14 cellular contexts compared by ENCODE assay signal in the genomic region with DNA sequence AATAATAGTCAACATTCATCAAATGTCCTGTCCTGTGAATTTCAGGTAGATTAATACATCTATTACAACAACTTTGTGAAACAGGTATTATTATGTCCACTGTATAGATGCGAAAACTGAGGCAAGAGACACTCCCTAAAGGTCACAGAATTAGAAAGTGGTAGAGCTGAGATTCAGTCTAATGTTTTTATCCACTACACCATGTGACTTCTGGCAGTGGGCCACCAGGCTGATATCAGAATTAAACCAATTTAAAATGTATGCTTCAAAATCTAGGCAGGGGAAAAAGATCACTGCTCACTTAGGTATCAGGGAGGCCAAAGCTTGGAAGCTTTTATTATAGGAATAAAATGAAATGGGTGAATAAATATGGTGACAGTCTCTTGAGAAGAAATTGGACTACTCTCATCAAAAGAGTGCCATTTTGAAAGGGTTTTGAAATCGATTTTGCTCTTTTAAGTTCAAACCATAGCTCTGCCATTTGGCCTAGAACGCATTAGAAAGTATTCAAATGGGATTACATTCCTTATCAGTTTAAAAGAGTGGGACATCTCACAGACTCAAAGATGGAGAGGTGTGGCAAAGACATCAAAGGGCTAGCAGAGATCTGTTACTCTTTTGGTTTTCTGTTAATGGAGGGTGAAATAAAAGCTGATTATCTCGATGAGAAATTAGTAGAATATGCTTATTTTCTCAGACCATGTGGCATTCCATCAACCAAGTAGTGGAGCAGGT. TPM values are rescaled to one million over a fixed set of nuclear protein-coding genes. Genes with fewer than 3 reads are reported as not detected.
DNase-seq lines count a peak whose midpoint lies in the region; ATAC-seq, FAIRE-seq and TF ChIP-seq lines count a peak whose summit lies in the region.
"Had no signal": no experiment of that assay in that cellular context is flagged by ENCODE, and none has a peak within 500 bp of the region (broad histone marks: within the 10 kb centered on the region; RNA-seq: fewer than 3 reads in every experiment).

No MANE protein-coding gene starts in this region.

- H4K20me1 ChIP-seq in GM23248 (ENCODE audit: insufficient read depth): no peaks in the 10 kb centered on the region

- no peak overlapping the region for H3K27ac Mint-ChIP-seq in activated naive CD8-positive, alpha-beta T cell treated with anti-CD3 and anti-CD28 coated beads for 36 hours

- peaks cover 9% of the 10 kb centered on the region for H3K36me3 ChIP-seq in GM23248 (ENCODE audit: low read depth)
- H3K36me3 ChIP-seq in SK-N-MC (ENCODE audit: insufficient read depth, low read length): no peaks in the 10 kb centered on the region
- H3K36me3 ChIP-seq in pancreas: no peaks in the 10 kb centered on the region
- no peaks in the 10 kb centered on the region for H3K36me3 ChIP-seq in spleen
- H3K36me3 ChIP-seq: right atrium auricular region had no signal

- peaks cover 8% of the 10 kb centered on the region for H3K4me1 Mint-ChIP-seq in activated naive CD8-positive, alpha-beta T cell treated with anti-CD3 and anti-CD28 coated beads for 36 hours

- H3K9me3 Mint-ChIP-seq in activated naive CD8-positive, alpha-beta T cell treated with anti-CD3 and anti-CD28 coated beads for 36 hours: peaks cover 1% of the 10 kb centered on the region

- no peaks in the 10 kb centered on the region for H3K9me2 ChIP-seq in GM23248 (ENCODE audit: insufficient read depth)

- peak overlapping the region; percentile 83 for H3K4me3 ChIP-seq in GM23248
- peak overlapping the region; percentile 94 for H3K4me3 ChIP-seq in SK-N-MC
- H3K4me3 ChIP-seq in fibroblast of villous mesenchyme (ENCODE audit: low read depth, low read length): peak overlapping the region; percentile 83
- H3K4me3 ChIP-seq in pancreas: peak overlapping the region; percentile 58 to 83 (median 70)
- H3K4me3 ChIP-seq in spleen: peak overlapping the region in 4 of 8 donors; percentile 58 to 84 (median 65)

- no peak overlapping the region for H3K4me3 Mint-ChIP-seq in activated naive CD8-positive, alpha-beta T cell treated with anti-CD3 and anti-CD28 coated beads for 36 hours

- WGBS in GM23248 (ENCODE audit: low coverage in 1 of 2, low lambda C conversion rate in 2 of 2, missing lambda C conversion rate in 2 of 2), 2 experiments: 84 to 89% methylated on average over 4 of the region's 4 CpGs
- WGBS in pancreas, 2 donors: 45 to 48% methylated on average over 4 of the region's 4 CpGs
- WGBS in spleen, 5 donors: 82 to 90% (median 87%) methylated on average over 4 of the region's 4 CpGs

- H3K36me3 Mint-ChIP-seq in activated naive CD8-positive, alpha-beta T cell treated with anti-CD3 and anti-CD28 coated beads for 36 hours: no peaks in the 10 kb centered on the region

- H3K27ac ChIP-seq in GM23248 (peak overlapping the region; percentile 83), SK-N-MC (no peak overlapping the region), pancreas (peak overlapping the region in 2 of 4 donors; percentile 91 to 93), spleen (peak overlapping the region in 2 of 8 donors; percentile 78 to 86)
- H3K27ac ChIP-seq: epithelial cell of prostate, KMS-11 had no signal

- no peaks in the 10 kb centered on the region for H3K27me3 ChIP-seq in GM23248 (replicated peaks; ENCODE audit: insufficient read depth)
- no peaks in the 10 kb centered on the region for H3K27me3 ChIP-seq in pancreas
- H3K27me3 ChIP-seq in spleen (replicated peaks in 1 of 7): peaks cover 0 to 48% (median 19%) of the 10 kb centered on the region in 7 donors
- H3K27me3 ChIP-seq: right atrium auricular region had no signal

- ATAC-seq in pancreas: no peak
- ATAC-seq: left colon had no signal

- H3K9ac ChIP-seq in GM23248 (peak overlapping the region; percentile 90), SK-N-MC (ENCODE audit: insufficient read length) (no peak overlapping the region)
- H3K9ac ChIP-seq: KMS-11 had no signal

- TF ChIP-seq CTCF in fibroblast of villous mesenchyme (IDR thresholded peaks at IDR 0.05; ENCODE audit: insufficient read depth, low read depth, low read length): no peak
- no peak for TF ChIP-seq CTCF in pancreas (IDR thresholded peaks at IDR 0.05)
- no peak for TF ChIP-seq CTCF in spleen (IDR thresholded peaks at IDR 0.05 in 8 of 11, conservative IDR thresholded peaks at IDR 0.05 in 3 of 11)

- no peaks in the 10 kb centered on the region for H3K9me3 ChIP-seq in GM23248 (ENCODE audit: low read depth)
- H3K9me3 ChIP-seq in SK-N-MC (ENCODE audit: low read depth, low read length): no peaks in the 10 kb centered on the region
- H3K9me3 ChIP-seq in pancreas: no peaks in the 10 kb centered on the region
- H3K9me3 ChIP-seq in spleen: no peaks in the 10 kb centered on the region
- H3K9me3 ChIP-seq: right atrium auricular region had no signal

- no peak overlapping the region for H2AFZ ChIP-seq in GM23248

- H3K4me1 ChIP-seq in GM23248 (ENCODE audit: insufficient read depth) (peaks cover 58% of the 10 kb centered on the region), pancreas (peaks cover 41 to 50% (median 46%) of the 10 kb centered on the region in 3 donors), spleen (peaks cover 0 to 33% (median 8%) of the 10 kb centered on the region in 6 donors)

- intact Hi-C loops in pancreas (cut with DNase I): loop anchor here in 1 of 3 donors (10.0 kb wide), 1 partner anchor 48 kb away; no protein-coding TSS in a partner anchor
- intact Hi-C loops in posterior vena cava (cut with DNase I): loop anchor here in 1 of 2 donors (10.0 kb wide), 2 partner anchors 122 to 128 kb away; a partner anchor contains a TSS
- intact Hi-C loops in spleen (cut with DNase I; ENCODE audit: low total_unique reads): no loop called here

- H3K4me2 ChIP-seq in GM23248 (ENCODE audit: unreplicated experiment): peak overlapping the region; percentile 89

- H3K27me3 Mint-ChIP-seq in activated naive CD8-positive, alpha-beta T cell treated with anti-CD3 and anti-CD28 coated beads for 36 hours: peaks cover 65% of the 10 kb centered on the region

- FAIRE-seq in pancreas (lab: Jason Lieb, UNC): no peak
- FAIRE-seq: D721Med had no signal

- peaks cover 88% of the 10 kb centered on the region for H3F3A ChIP-seq in GM23248 (ENCODE audit: insufficient read depth)

- TF ChIP-seq POLR2A in spleen (IDR thresholded peaks at IDR 0.05): no peak

- in situ Hi-C loops in GM23248 (cut with MboI): loop anchor here (10.0 kb wide), 1 partner anchor 148 kb away; no protein-coding TSS in a partner anchor

- peak; percentile 38 for DNase-seq in GM23248
- no peak for DNase-seq in SK-N-MC (ENCODE audit: low read depth, low spot score)
- DNase-seq in fibroblast of villous mesenchyme (ENCODE audit: low read depth): no peak
- peak in 1 of 6 donors; percentile 28 for DNase-seq in pancreas
- DNase-seq in HuH-7.5 (ENCODE audit: low spot score): no peak
- no peak for DNase-seq in posterior vena cava (ENCODE audit: low spot score)
- no peak for DNase-seq in activated naive CD8-positive, alpha-beta T cell treated with anti-CD3 and anti-CD28 coated beads for 36 hours
- DNase-seq in spleen: no peak
- DNase-seq: activated CD4-positive, alpha-beta T cell treated with anti-CD3 and anti-CD28 coated beads, Interleukin-2, amount 50 U/mL, for 48 hours had no signal

- peaks cover 86% of the 10 kb centered on the region for H3K79me2 ChIP-seq in GM23248 (ENCODE audit: insufficient read depth)

RNA-seq across cellular contexts. Expression of a gene that starts 1.9 kb away (rescaled TPM):
- total RNA-seq in GM23248 (2014; rRNA removed; shearing (Covaris generic)): 162 and 168 TPM in 2 replicates
- polyA plus RNA-seq in GM23248 (2016; fragmentation: Nextera tagmentation; extraction: Ambion mirVana) (234 and 238 TPM in 2 replicates), pancreas (10 to 100 TPM in 1 of 2 donors, 1 to 10 TPM in 1; 8.1 to 11.5 TPM), spleen (1 to 10 TPM; 1.8 to 3.9 (median 2.3) TPM)
- total RNA-seq in fibroblast of villous mesenchyme (135 and 259 TPM in 2 replicates), pancreas (10 to 100 TPM; 20.9 to 34.2 (median 23.6) TPM), posterior vena cava (10 to 100 TPM; 31.8 to 46.1 TPM), spleen (10 to 100 TPM in 6 of 7 donors, 1 to 10 TPM in 1; 8.2 to 19.8 (median 15.6) TPM)
- under 1 TPM in 1 of 2 experiments, not detected in 1; 0.16 TPM for total RNA-seq in activated naive CD8-positive, alpha-beta T cell treated with anti-CD3 and anti-CD28 coated beads for 36 hours

Comparison
In these comparisons a context has a peak if more than half of its experiments do, and no peak if none do; other contexts are left out.
1. RNA of a gene that starts 1.9 kb away (total RNA-seq): 135 to 259 TPM in fibroblast of villous mesenchyme, 162 to 168 TPM in GM23248, 31.8 to 46.1 TPM in posterior vena cava, 20.9 to 34.2 TPM in pancreas and 8.2 to 19.8 TPM in spleen; 0.16 TPM in activated naive CD8-positive, alpha-beta T cell treated with anti-CD3 and anti-CD28 coated beads for 36 hours; every median in the first group is over 4 times any median in the second.